In genomic region chr2:118374974-118375745, GRCh38 we compare ENCODE assay signal across 21 cellular contexts.
A peak's percentile ranks its signal among the peaks of the same experiment; 100 is the strongest.
DNase-seq lines count a peak whose midpoint lies in the region; ATAC-seq and TF ChIP-seq lines count a peak whose summit lies in the region.
"Had no signal": no experiment of that assay in that cellular context is flagged by ENCODE, and none has a peak within 500 bp of the region (broad histone marks: within the 10 kb centered on the region; RNA-seq: fewer than 3 reads in every experiment).

No MANE protein-coding gene starts in this region.

- no peak overlapping the region for H3K4ac ChIP-seq in H9 (ENCODE audit: low read depth, low read length)

- H3K79me1 ChIP-seq in H9 (ENCODE audit: insufficient read depth, low read depth, low read length, poor library complexity, severe bottlenecking), result no peaks in the 10 kb centered on the region

- H2BK12ac ChIP-seq in H9 (ENCODE audit: insufficient read length, low read depth, low read length), result no peak overlapping the region

- no peak overlapping the region for H3K18ac ChIP-seq in H9 (ENCODE audit: insufficient read length, low read depth, low read length)

- no peak for TF ChIP-seq CTCF in PC-9 (conservative IDR thresholded peaks at IDR 0.05)
- no peak for TF ChIP-seq CTCF in fibroblast of mammary gland (conservative IDR thresholded peaks at IDR 0.05; ENCODE audit: control insufficient read depth, insufficient read depth, low read depth, low read length)
- TF ChIP-seq CTCF in natural killer cell (IDR thresholded peaks at IDR 0.05), result no peak
- TF ChIP-seq CTCF in H9 (conservative IDR thresholded peaks at IDR 0.05), result no peak

- H3K4me3 ChIP-seq in PC-9 (no peak overlapping the region), fibroblast of mammary gland (ENCODE audit: control insufficient read depth, low read depth, low read length) (no peak overlapping the region)
- H3K4me3 ChIP-seq: GM12878, GM23338 had no signal

- H2AFZ ChIP-seq in PC-9 (0 out of 2 replicates have a peak overlapping the region, but pooled peaks have one; percentile 4), H9 (ENCODE audit: low read length) (no peak overlapping the region)
- H2AFZ ChIP-seq: GM23338 had no signal

- no peaks in the 10 kb centered on the region for H3K36me3 ChIP-seq in PC-9 (ENCODE audit: low read depth)

- H3K27me3 ChIP-seq in PC-9 (ENCODE audit: insufficient read depth, low read depth), result no peaks in the 10 kb centered on the region
- no peaks in the 10 kb centered on the region for H3K27me3 ChIP-seq in H9 (ENCODE audit: insufficient read depth, low read length)

- no peak overlapping the region for H2BK120ac ChIP-seq in H9 (ENCODE audit: low read depth, low read length, poor library complexity, severe bottlenecking)

- no peak for ATAC-seq in natural killer cell
- ATAC-seq: GM12878, GM23338, T-cell had no signal

- H3K56ac ChIP-seq in H9 (ENCODE audit: insufficient read length, low read depth, low read length), result no peak overlapping the region

- no peak overlapping the region for H2BK20ac ChIP-seq in H9 (ENCODE audit: low read depth, low read length, poor library complexity, severe bottlenecking)

- no peak overlapping the region for H2AK5ac ChIP-seq in H9 (ENCODE audit: insufficient read length, low read length)

- peaks cover 7 to 11% of the 10 kb centered on the region in 2 donors for H3K27me3 Mint-ChIP-seq in natural killer cell (ENCODE audit: low read depth in 2 of 2)
- peaks cover 2% of the 10 kb centered on the region for H3K27me3 Mint-ChIP-seq in H9 (ENCODE audit: low read depth)

- H3K9ac ChIP-seq in H9 (ENCODE audit: extremely low read depth, insufficient read length, low read length), result no peak overlapping the region

- BruUV-seq in PC-9 (replicated peaks; lab: Mats Ljungman, UMichigan), result no TSS peak

- intact Hi-C loops in PC-9 (cut with micrococcal nuclease; ENCODE audit: unreplicated experiment) (no loop called here), natural killer cell (cut with micrococcal nuclease) (no loop called here)

- H3K4me2 ChIP-seq in PC-9 (no peak overlapping the region), H9 (ENCODE audit: insufficient read depth, insufficient read length, low read length) (no peak overlapping the region)
- H3K4me2 ChIP-seq: GM23338 had no signal

- H3K79me2 ChIP-seq in PC-9 (ENCODE audit: low read depth) (no peaks in the 10 kb centered on the region), H9 (ENCODE audit: insufficient read depth, low read length) (no peaks in the 10 kb centered on the region)

- H3F3A ChIP-seq in PC-9 (ENCODE audit: insufficient read depth, low read depth), result no peaks in the 10 kb centered on the region

- H3K9me3 Mint-ChIP-seq in natural killer cell, result peaks cover 0 to 2% of the 10 kb centered on the region in 2 donors
- no peaks in the 10 kb centered on the region for H3K9me3 Mint-ChIP-seq in H9
- H3K9me3 Mint-ChIP-seq: GM23338, IgD-negative memory B cell, T-cell had no signal

- POLR2A ChIA-PET in PC-9 (lab: Charles Lee; ENCODE audit: unreplicated experiment), result no interaction called here

- no CpG with 5 or more reads among the region's 4 CpGs for WGBS in H9 (ENCODE audit: extremely low coverage, insufficient read length, low lambda C conversion rate)

- no peaks in the 10 kb centered on the region for H3K9me3 ChIP-seq in PC-9 (ENCODE audit: insufficient read depth, low read depth)
- H3K9me3 ChIP-seq in H9 (ENCODE audit: control insufficient read depth, low read depth, low read length), result no peaks in the 10 kb centered on the region

- H3K36me3 Mint-ChIP-seq in natural killer cell (no peaks in the 10 kb centered on the region), H9 (ENCODE audit: insufficient read depth in 1 of 3, low read depth in 3 of 3) (no peaks in the 10 kb centered on the region)
- H3K36me3 Mint-ChIP-seq: IgD-negative memory B cell, T-cell had no signal

- H4K20me1 ChIP-seq in PC-9 (ENCODE audit: insufficient read depth) (no peaks in the 10 kb centered on the region), H9 (ENCODE audit: control insufficient read depth, insufficient read depth, insufficient read length) (no peaks in the 10 kb centered on the region)

- no peak overlapping the region for H3K14ac ChIP-seq in H9 (ENCODE audit: insufficient read depth, low read length)

- no peak overlapping the region for H3T11ph ChIP-seq in H9 (ENCODE audit: low read length)

- H3K4me1 ChIP-seq in PC-9 (replicated peaks; ENCODE audit: insufficient read depth) (no peaks in the 10 kb centered on the region), H9 (ENCODE audit: insufficient read depth, low read length) (no peaks in the 10 kb centered on the region)

- H3K27ac Mint-ChIP-seq in natural killer cell (no peak overlapping the region), H9 (no peak overlapping the region)
- H3K27ac Mint-ChIP-seq: GM23338, IgD-negative memory B cell, T-cell had no signal

- no peak overlapping the region for H3K4me3 Mint-ChIP-seq in natural killer cell
- H3K4me3 Mint-ChIP-seq in H9, result no peak overlapping the region
- H3K4me3 Mint-ChIP-seq: GM23338, IgD-negative memory B cell, T-cell had no signal

- H4K5ac ChIP-seq in H9 (ENCODE audit: insufficient read length, low read depth, low read length), result no peak overlapping the region

- H3K9me2 ChIP-seq in PC-9 (ENCODE audit: insufficient read depth), result no peaks in the 10 kb centered on the region

- H2BK5ac ChIP-seq in H9 (ENCODE audit: insufficient read length, low read length), result no peak overlapping the region

- no peak overlapping the region for H4K8ac ChIP-seq in H9 (replicated peaks; ENCODE audit: insufficient read length, low read depth, low read length)

- DNase-seq in EH (ENCODE audit: low read depth) (peak; percentile 30), PC-9 (no peak), fibroblast of mammary gland (ENCODE audit: low read depth) (peak; percentile 34), DMS53 (lab: John Stamatoyannopoulos, UW) (no peak), natural killer cell (no peak), H9 (no peak), SIG-M5 treated with dmso at 0.1 percent for 504 hours (lab: John Stamatoyannopoulos, UW; ENCODE audit: unreplicated experiment) (no peak)
- DNase-seq: HCEC 1CT; NCI-H1048; NCI-H1694; NCI-H2029 treated with DMSO at 0.1 percent for 48 hours; NCI-H446 treated with DMSO at 0.1 percent for 48 hours; NCI-H526; NCI-H82; NK-92 treated with Interleukin-12 subunit alpha and Interleukin-12 subunit beta, amount 100 ng/mL, for 24 hours; Right ventricle myocardium superior; RPMI8226; T-cell had no signal

- no peaks in the 10 kb centered on the region for H3K4me1 Mint-ChIP-seq in natural killer cell
- H3K4me1 Mint-ChIP-seq in H9, result peaks cover 23 to 26% of the 10 kb centered on the region in 2 experiments
- H3K4me1 Mint-ChIP-seq: IgD-negative memory B cell, T-cell had no signal

- H3K27ac ChIP-seq in PC-9 (no peak overlapping the region), H9 (ENCODE audit: insufficient read length, low read depth, low read length) (no peak overlapping the region)

- H4K91ac ChIP-seq in H9 (ENCODE audit: insufficient read length, low read depth, low read length), result no peak overlapping the region

- no peak overlapping the region for H2BK15ac ChIP-seq in H9 (ENCODE audit: low read depth, low read length)

- H3K23ac ChIP-seq in H9 (ENCODE audit: insufficient read length, low read depth, low read length), result no peak overlapping the region

- CTCF ChIA-PET in PC-9 (lab: Charles Lee), result no interaction called here

- H3K23me2 ChIP-seq in H9 (ENCODE audit: insufficient read length, low read depth, low read length, poor library complexity, severe bottlenecking), result no peaks in the 10 kb centered on the region

Comparison
In these comparisons a context has a peak if more than half of its experiments do, and no peak if none do; other contexts are left out.
1. DNase-seq: peak in EH (single experiment) and fibroblast of mammary gland (single experiment); none in PC-9 (0 of 2), DMS53 (single experiment), natural killer cell (single experiment), H9 (single experiment) and SIG-M5 treated with dmso at 0.1 percent for 504 hours (single experiment).